16 cellular contexts compared by ENCODE assay signal in the genomic region with DNA sequence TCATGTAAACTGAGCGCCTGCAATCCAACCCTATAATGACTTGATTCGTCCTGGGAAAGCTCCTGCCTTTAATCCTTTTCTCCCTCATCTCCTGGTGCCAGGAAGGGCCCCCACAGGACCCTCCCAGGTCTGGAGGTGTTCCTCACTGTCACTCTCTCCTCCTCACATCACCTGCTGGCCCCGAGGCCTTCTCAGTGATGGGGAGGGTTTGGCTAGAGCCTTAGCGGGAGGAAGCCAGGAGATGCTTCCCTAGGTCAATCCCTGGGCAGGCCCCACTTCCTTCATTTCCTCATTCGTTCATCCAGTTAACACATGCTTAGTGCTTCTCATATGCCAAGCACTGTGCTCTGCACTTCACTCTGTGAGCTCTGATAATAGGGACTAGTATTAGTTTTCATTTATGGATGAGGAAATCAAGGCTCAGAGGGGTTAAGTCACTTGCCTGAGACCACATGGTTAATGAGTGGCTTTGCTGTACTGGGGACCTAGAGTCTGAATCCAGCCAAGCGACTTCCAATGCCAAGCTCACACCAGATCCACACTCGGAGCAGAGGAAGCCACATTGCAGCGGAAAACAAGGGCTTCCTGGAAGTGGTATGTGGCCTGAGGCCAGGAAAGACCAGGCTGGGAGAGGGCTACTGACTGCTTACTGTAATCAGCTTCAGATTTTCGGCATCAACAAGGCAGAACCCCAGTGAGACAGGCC. TPM values are rescaled to one million over a fixed set of nuclear protein-coding genes. Genes with fewer than 3 reads are reported as not detected.
"Had no signal": no experiment of that assay in that cellular context is flagged by ENCODE, and none has a peak within 500 bp of the region (broad histone marks: within the 10 kb centered on the region; RNA-seq: fewer than 3 reads in every experiment).

No MANE protein-coding gene starts in this region.

- H3K36me3 ChIP-seq: adrenal gland, lower lobe of right lung, thoracic aorta had no signal

- ATAC-seq: activated T-helper 17 cell treated with anti-CD3 and anti-CD28 coated beads, Interleukin-2, amount 50 U/mL, for 72 hours; lower lobe of right lung; mucosa of descending colon; natural killer cell; psoas muscle had no signal

- DNase-seq: activated CD4-positive, alpha-beta memory T cell treated with anti-CD3 and anti-CD28 coated beads, Interleukin-2, amount 10 ng/mL, durations not matched to agents 7 days and 5 days; activated CD4-positive, alpha-beta T cell treated with anti-CD3 and anti-CD28 coated beads for 1 hour; activated naive CD4-positive, alpha-beta T cell treated with anti-CD3 and anti-CD28 coated beads, Interleukin-2, amount 50 U/mL, for 16 hours; central memory CD4-positive, alpha-beta T cell; endodermal cell; hypothalamus; lower lobe of right lung; mucosa of descending colon; natural killer cell; nucleus accumbens; psoas muscle; stimulated activated CD4-positive, alpha-beta T cell treated with anti-CD3 and anti-CD28 coated beads, Interleukin-4, amount 100 ng/mL, for 1 hour; T-helper 9 cell had no signal

- H3K27me3 ChIP-seq: adrenal gland had no signal

- H3K4me1 ChIP-seq: lower lobe of right lung, psoas muscle had no signal

- H3K4me3 ChIP-seq: adrenal gland, lower lobe of right lung, mucosa of descending colon, psoas muscle, thoracic aorta had no signal

- H3K9me3 ChIP-seq: adrenal gland, lower lobe of right lung, mucosa of descending colon, psoas muscle, thoracic aorta had no signal

- H3K27ac ChIP-seq: adrenal gland, lower lobe of right lung, psoas muscle, thoracic aorta had no signal

RNA-seq across cellular contexts. Expression of a gene that starts 50.3 kb away (rescaled TPM):
- total RNA-seq: activated CD4-positive, alpha-beta memory T cell treated with anti-CD3 and anti-CD28 coated beads, Interleukin-2, amount 10 ng/mL, durations not matched to agents 7 days and 5 days; activated T-helper 17 cell treated with anti-CD3 and anti-CD28 coated beads, Interleukin-2, amount 50 U/mL, for 72 hours; lower lobe of right lung; natural killer cell; psoas muscle; thoracic aorta had no signal
